8 cellular contexts compared by ENCODE assay signal in the genomic region with DNA sequence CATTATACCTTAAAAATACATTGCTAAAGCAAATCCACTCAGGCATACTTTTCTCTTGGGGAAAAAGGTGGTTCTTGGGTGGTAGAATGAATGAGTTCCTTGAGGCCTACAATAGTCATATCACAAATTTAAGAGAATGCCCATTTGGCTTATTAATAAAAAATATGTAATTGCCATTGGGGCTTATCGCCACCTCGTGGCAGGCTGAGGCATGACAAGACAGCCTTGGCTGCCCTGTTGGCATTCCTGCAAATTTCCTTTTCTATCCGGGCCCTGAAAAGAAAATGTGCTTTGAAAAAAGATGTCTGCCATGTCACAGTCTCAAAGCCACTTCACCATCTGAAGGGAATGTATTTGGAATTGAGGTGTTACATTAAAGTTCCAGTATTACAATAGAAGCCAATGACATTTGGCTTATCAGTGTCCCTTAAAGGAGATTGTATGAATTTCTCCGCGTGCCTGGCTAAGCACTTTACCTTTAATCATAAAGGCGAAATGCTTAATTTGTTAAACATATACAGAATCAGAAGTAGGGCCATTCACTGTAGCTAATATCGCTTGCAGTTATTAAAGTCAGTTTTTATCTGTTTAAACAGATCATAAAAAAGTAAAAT.
DNase-seq lines count a peak whose midpoint lies in the region; ATAC-seq and TF ChIP-seq lines count a peak whose summit lies in the region.

No MANE protein-coding gene starts in this region.

- H3K27me3 Mint-ChIP-seq in CD4-positive, CD25-positive, alpha-beta regulatory T cell = peaks cover 5% of the 10 kb centered on the region
- H3K27me3 Mint-ChIP-seq in mesothelial cell of epicardium (ENCODE audit: low read depth) (peaks cover 21% of the 10 kb centered on the region), type B pancreatic cell (peaks cover 3% of the 10 kb centered on the region)

- peaks cover 0 to 5% (median 2%) of the 10 kb centered on the region in 7 donors for H3K9me3 Mint-ChIP-seq in CD4-positive, CD25-positive, alpha-beta regulatory T cell
- H3K9me3 Mint-ChIP-seq in mesothelial cell of epicardium (peaks cover 7% of the 10 kb centered on the region), type B pancreatic cell (no peaks in the 10 kb centered on the region)

- no peaks in the 10 kb centered on the region for H3K27me3 ChIP-seq in CD4-positive, CD25-positive, alpha-beta regulatory T cell (ENCODE audit: control insufficient read depth, insufficient read depth, low read length)
- no peaks in the 10 kb centered on the region for H3K27me3 ChIP-seq in H7 (ENCODE audit: control insufficient read depth, insufficient read depth, low read length)

- H3K4me1 Mint-ChIP-seq in CD4-positive, CD25-positive, alpha-beta regulatory T cell = peaks cover 2 to 6% (median 4%) of the 10 kb centered on the region in 4 donors
- H3K4me1 Mint-ChIP-seq in mesothelial cell of epicardium (peaks cover 5% of the 10 kb centered on the region), type B pancreatic cell (ENCODE audit: unreplicated experiment) (no peaks in the 10 kb centered on the region)

- TF ChIP-seq CTCF in mesothelial cell of epicardium (IDR thresholded peaks at IDR 0.05; ENCODE audit: unreplicated experiment) = peak; percentile 90
- TF ChIP-seq CTCF in type B pancreatic cell (conservative IDR thresholded peaks at IDR 0.05) = peak; percentile 97

- no peak overlapping the region for H3K4me3 Mint-ChIP-seq in CD4-positive, CD25-positive, alpha-beta regulatory T cell
- H3K4me3 Mint-ChIP-seq in mesothelial cell of epicardium (no peak overlapping the region), type B pancreatic cell (no peak overlapping the region)

- no peak for ATAC-seq in CD4-positive, CD25-positive, alpha-beta regulatory T cell (ENCODE audit: low read depth in 2 of 2)
- ATAC-seq in GM18909 (IDR thresholded peaks at IDR 0.05; ENCODE audit: poor library complexity, unreplicated experiment) = no peak
- no peak for ATAC-seq in HG02852 (IDR thresholded peaks at IDR 0.05; ENCODE audit: unreplicated experiment)

- H3K27ac ChIP-seq in CD4-positive, CD25-positive, alpha-beta regulatory T cell (ENCODE audit: insufficient read depth, low read length, poor library complexity, severe bottlenecking) = no peak overlapping the region

- H3K36me3 Mint-ChIP-seq in CD4-positive, CD25-positive, alpha-beta regulatory T cell = no peaks in the 10 kb centered on the region
- H3K36me3 Mint-ChIP-seq in mesothelial cell of epicardium (no peaks in the 10 kb centered on the region), type B pancreatic cell (no peaks in the 10 kb centered on the region)

- no peaks in the 10 kb centered on the region for H3K4me1 ChIP-seq in CD4-positive, CD25-positive, alpha-beta regulatory T cell (ENCODE audit: control insufficient read depth, insufficient read depth, low read length, poor library complexity, severe bottlenecking)

- DNase-seq in CD4-positive, CD25-positive, alpha-beta regulatory T cell = peak in 2 of 3 donors; percentile 3 to 16
- DNase-seq in H7 = peak; percentile 21
- DNase-seq in UCSD-AML1 (lab: John Stamatoyannopoulos, UW; ENCODE audit: unreplicated experiment) = peak; percentile 16
- DNase-seq in dermis microvascular lymphatic vessel endothelial cell (ENCODE audit: low read depth in 2 of 2) = peak; percentile 21 to 43
- peak in 1 of 2 experiments; percentile 52 for DNase-seq in mesothelial cell of epicardium (ENCODE audit: low spot score in 2 of 2, unreplicated experiment in 2 of 2)
- DNase-seq in type B pancreatic cell (ENCODE audit: extremely low spot score, unreplicated experiment) = no peak

- H3K27ac Mint-ChIP-seq in CD4-positive, CD25-positive, alpha-beta regulatory T cell = no peak overlapping the region
- no peak overlapping the region for H3K27ac Mint-ChIP-seq in mesothelial cell of epicardium
- no peak overlapping the region for H3K27ac Mint-ChIP-seq in type B pancreatic cell

- peaks cover 0 to 3% of the 10 kb centered on the region in 2 experiments for H3K9me3 ChIP-seq in CD4-positive, CD25-positive, alpha-beta regulatory T cell (ENCODE audit: control insufficient read depth in 2 of 2, low read length in 2 of 2)

- H3K36me3 ChIP-seq in CD4-positive, CD25-positive, alpha-beta regulatory T cell (ENCODE audit: control insufficient read depth, insufficient read depth, low read length) = no peaks in the 10 kb centered on the region
- no peaks in the 10 kb centered on the region for H3K36me3 ChIP-seq in H7 (replicated peaks; ENCODE audit: control insufficient read depth, insufficient read depth, low read length)

- H3K4me3 ChIP-seq in CD4-positive, CD25-positive, alpha-beta regulatory T cell (ENCODE audit: low read depth, low read length) = no peak overlapping the region
- H3K4me3 ChIP-seq in H7 (ENCODE audit: insufficient read depth, low read depth, low read length) = no peak overlapping the region
